8 cellular contexts compared by ENCODE assay signal in the genomic region with DNA sequence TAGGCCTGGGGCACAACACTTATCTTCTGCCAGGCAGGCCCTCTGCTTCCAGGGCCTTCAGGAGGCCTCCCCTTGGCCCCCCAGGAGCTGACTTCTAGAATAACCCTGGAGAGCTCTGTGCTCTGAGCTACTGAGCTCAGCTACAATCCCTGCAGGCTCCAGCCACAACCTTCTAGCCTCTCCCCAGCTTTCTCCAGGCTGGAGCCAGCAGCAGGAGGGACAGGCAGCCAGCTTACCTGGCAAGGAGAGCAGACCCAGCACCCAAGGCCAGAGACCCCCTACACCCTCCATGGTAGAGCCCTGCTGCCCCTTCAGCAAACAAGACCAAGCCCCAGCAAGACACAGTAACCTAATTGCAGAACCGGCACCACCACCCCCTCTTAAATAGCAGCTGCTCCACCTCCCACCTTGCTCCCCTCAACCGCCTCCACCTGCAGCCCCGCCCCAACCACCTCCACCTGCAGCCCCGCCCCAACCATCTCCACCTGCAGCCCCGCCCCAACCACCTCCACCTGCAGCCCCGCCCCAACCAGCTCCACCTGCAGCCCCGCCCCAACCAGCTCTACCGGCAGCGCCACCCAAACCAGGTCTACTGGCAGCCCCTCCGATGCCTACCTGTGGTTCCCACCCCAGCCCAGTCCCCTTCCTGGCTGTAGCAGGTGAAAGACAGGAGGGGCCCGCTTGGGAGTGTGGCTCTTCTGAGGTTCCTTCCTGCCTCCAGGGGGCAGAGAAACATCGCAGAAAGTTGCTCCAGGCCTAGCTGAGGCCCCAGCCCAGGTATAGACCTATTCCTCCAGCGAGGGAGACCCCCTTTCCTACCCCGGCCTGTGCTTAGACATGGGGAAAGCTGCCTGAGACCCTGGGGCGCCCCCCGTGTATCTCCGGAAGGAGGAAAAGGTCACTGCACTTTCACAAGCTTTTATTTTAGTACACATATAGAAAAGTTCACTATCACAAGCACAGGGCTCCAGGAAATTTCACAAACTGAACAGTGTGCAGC. TPM values are rescaled to one million over a fixed set of nuclear protein-coding genes. Genes with fewer than 3 reads are reported as not detected.
DNase-seq lines count a peak whose midpoint lies in the region; ATAC-seq and TF ChIP-seq lines count a peak whose summit lies in the region.

ASTL (minus strand) TSS at position 357 of the 1,000 bp plus-strand sequence; CDS start at position 291, 66 bp downstream.

- no peaks in the 10 kb centered on the region for H3K9me3 Mint-ChIP-seq in endodermal cell

- no peaks in the 10 kb centered on the region for H3K4me1 ChIP-seq in endodermal cell (ENCODE audit: control insufficient read depth, insufficient read depth, low read length)

- no peaks in the 10 kb centered on the region for H3K9me3 ChIP-seq in endodermal cell (ENCODE audit: control insufficient read depth, low read length)

- peaks cover 22% of the 10 kb centered on the region for H3K27me3 Mint-ChIP-seq in endodermal cell (ENCODE audit: insufficient read depth)

- 35% methylated on average over 17 of the region's 17 CpGs; no CpG with 5 or more reads in 1 of the 2 experiments for WGBS in endodermal cell (ENCODE audit: insufficient coverage in 1 of 2, insufficient read length in 1 of 2), 2 experiments

- ATAC-seq in GM19023 (IDR thresholded peaks at IDR 0.05; ENCODE audit: unreplicated experiment) (peak; percentile 42), HG02763 (IDR thresholded peaks at IDR 0.05; ENCODE audit: unreplicated experiment) (no peak)

- H3K27ac ChIP-seq in endodermal cell (ENCODE audit: low read depth, low read length), result no peak within 1 kb of the TSS

- peak; percentile 26 for DNase-seq in AG10803 (ENCODE audit: low read depth)
- DNase-seq in NCI-H1436 treated with DMSO at 0.1 percent for 48 hours (lab: John Stamatoyannopoulos, UW), result peak; percentile 3
- DNase-seq in activated CD4-positive, alpha-beta T cell treated with anti-CD3 and anti-CD28 coated beads, Interleukin-2, amount 50 U/mL, for 1 hour, result peak; percentile 66
- DNase-seq in endodermal cell, result peak; percentile 96
- peak; percentile 31 for DNase-seq in mucosa of gallbladder (ENCODE audit: low spot score)
- no peak for DNase-seq in H4 (ENCODE audit: low spot score)

- H3K27me3 ChIP-seq in endodermal cell (ENCODE audit: control insufficient read depth, insufficient read depth, low read length, poor library complexity, severe bottlenecking), result no peaks in the 10 kb centered on the region

- no peak within 1 kb of the TSS for H3K4me3 Mint-ChIP-seq in endodermal cell

- H3K27ac Mint-ChIP-seq in endodermal cell, result no peak within 1 kb of the TSS

- H3K4me1 Mint-ChIP-seq in endodermal cell, result peaks cover 2% of the 10 kb centered on the region

- no peak within 1 kb of the TSS for H3K9ac ChIP-seq in endodermal cell (ENCODE audit: extremely low read depth, low read length, poor library complexity, severe bottlenecking)

- H3K36me3 Mint-ChIP-seq in endodermal cell (ENCODE audit: low read depth), result no peaks in the 10 kb centered on the region

- H3K4me3 ChIP-seq in AG10803 (ENCODE audit: low read length) (no peak within 1 kb of the TSS), endodermal cell (ENCODE audit: low read length) (no peak within 1 kb of the TSS)

- H3K36me3 ChIP-seq in endodermal cell (ENCODE audit: control insufficient read depth, insufficient read depth, low read length), result no peaks in the 10 kb centered on the region

- peak; percentile 62 for TF ChIP-seq CTCF in AG10803 (conservative IDR thresholded peaks at IDR 0.05; ENCODE audit: low read length)
- TF ChIP-seq CTCF in endodermal cell (conservative IDR thresholded peaks at IDR 0.05), result peak; percentile 81

RNA-seq across cellular contexts. Expression of gene ASTL, which starts in this region (rescaled TPM):
- total RNA-seq in endodermal cell (not detected), mucosa of gallbladder (not detected)
- 0.18 TPM for polyA plus RNA-seq in endodermal cell (2013, experiment 1 of 2)
- not detected for polyA plus RNA-seq in endodermal cell (2013, experiment 2 of 2)
- total RNA-seq in H4 (2014; rRNA removed; shearing (Covaris generic)), result not detected in 2 replicates

Comparison
In these comparisons a context has a peak if more than half of its experiments do, and no peak if none do; other contexts are left out.
1. Peak in DNase-seq in endodermal cell; RNA of the gene not detected or under 1 TPM.
2. Peak in DNase-seq in mucosa of gallbladder; RNA of the gene not detected or under 1 TPM.